1 cellular context compared by ENCODE assay signal in the genomic region with DNA sequence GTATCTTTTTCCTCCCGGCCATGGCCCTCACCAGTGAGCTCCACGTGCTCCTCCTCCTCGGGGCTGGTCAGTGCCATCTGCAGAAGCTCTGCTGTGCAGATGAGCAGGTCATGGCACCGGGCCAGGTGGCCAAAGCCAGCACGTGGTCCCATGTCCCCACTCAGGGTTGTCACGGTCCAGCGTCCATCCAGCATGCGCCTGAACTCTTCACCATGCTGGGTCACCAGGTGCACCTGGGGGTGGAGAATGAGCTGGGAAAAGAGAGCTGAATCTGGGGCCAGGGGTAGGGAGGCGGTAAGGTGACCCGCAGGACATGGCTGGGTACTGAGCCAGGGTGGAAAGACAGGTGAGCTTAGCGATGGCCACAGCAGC.
TF ChIP-seq lines count a peak whose summit lies in the region.

No MANE protein-coding gene starts in this region.

TF ChIP-seq in K562, 482 proteins besides CTCF, POLR2A, EP300 and RAD21:
- TF ChIP-seq USF1 (CRISPR knock-in tag; IDR thresholded peaks at IDR 0.05) (peak; percentile 20; the same call in 1 of the 2 replicates), NFIC (IDR thresholded peaks at IDR 0.05) (peak; percentile 81), ILK (tag; IDR thresholded peaks at IDR 0.05; ENCODE audit: borderline replicate concordance, low read depth) (no peak), POLR2G (IDR thresholded peaks at IDR 0.05; ENCODE audit: low read depth, low read length) (0 out of 2 replicates have a peak, but pooled peaks have one; percentile 3)
